ENCODE assay signal across 1 cellular context in the genomic region with DNA sequence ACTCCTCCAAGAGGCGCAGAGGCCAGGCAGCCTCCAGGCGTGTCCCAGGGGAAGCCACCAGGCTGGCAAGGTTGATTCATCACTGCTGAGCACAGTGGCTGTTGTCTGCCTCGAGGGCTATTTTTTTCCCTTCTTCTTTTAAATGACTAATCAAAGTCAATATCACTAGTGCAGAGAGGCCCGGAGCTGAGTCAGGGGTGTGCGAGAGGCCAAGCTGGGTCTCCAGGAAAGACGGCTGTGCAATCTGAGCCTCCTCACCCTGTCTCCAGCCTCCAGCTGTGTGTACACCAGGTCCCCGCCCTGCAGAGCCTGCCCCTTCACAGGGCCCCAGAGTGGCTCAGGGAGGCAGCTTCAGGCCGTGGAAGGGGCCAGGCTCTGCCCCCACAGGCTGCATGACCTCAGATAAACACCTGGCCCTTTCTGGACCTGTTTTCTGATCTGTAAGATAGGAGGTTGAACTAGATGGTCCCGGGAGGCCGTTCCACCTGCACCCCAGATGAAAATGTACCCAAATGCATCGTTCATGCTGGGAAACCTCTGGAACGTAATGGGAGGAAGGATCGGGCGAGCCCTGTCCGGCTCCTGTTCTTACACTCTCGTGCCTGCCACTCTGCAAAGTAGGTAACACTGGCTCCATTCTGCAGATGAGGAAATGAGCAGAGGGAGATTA.
A peak's percentile ranks its signal among the peaks of the same experiment; 100 is the strongest.
TF ChIP-seq lines count a peak whose summit lies in the region.

No MANE protein-coding gene starts in this region.

TF ChIP-seq in endothelial cell of umbilical vein, 7 proteins besides CTCF, POLR2A, EP300 and RAD21:
- TF ChIP-seq EZH2 (IDR thresholded peaks at IDR 0.05; ENCODE audit: borderline replicate concordance, low read depth, low read length, severe bottlenecking) (no peak), FOS (IDR thresholded peaks at IDR 0.05; ENCODE audit: borderline replicate concordance, insufficient read depth, low read length) (peak; percentile 97), JUN (IDR thresholded peaks at IDR 0.05; ENCODE audit: borderline replicate concordance, insufficient read depth, insufficient read length, low read depth) (peak; percentile 65), MYC (IDR thresholded peaks at IDR 0.05; ENCODE audit: low read depth, low read length) (no peak), POLR2AphosphoS5 (IDR thresholded peaks at IDR 0.05; ENCODE audit: insufficient read depth, low read depth, low read length) (peak; percentile 87), GATA2 (IDR thresholded peaks at IDR 0.05; ENCODE audit: insufficient read depth, insufficient read length, low read depth, low read length) (peak; percentile 73)
- TF ChIP-seq, protein P1, sequence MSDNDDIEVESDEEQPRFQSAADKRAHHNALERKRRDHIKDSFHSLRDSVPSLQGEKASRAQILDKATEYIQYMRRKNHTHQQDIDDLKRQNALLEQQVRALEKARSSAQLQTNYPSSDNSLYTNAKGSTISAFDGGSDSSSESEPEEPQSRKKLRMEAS (IDR thresholded peaks at IDR 0.05; ENCODE audit: insufficient read depth, insufficient read length): no peak
